Comparison of ENCODE assay signal across 8 cellular contexts in genomic region chr3:128123231-128123537, GRCh38. TPM values are rescaled to one million over a fixed set of nuclear protein-coding genes. Genes with fewer than 3 reads are reported as not detected.
DNase-seq lines count a peak whose midpoint lies in the region; ATAC-seq lines count a peak whose summit lies in the region.

No MANE protein-coding gene starts in this region.

- H3K36me3 Mint-ChIP-seq in CD4-positive, alpha-beta memory T cell = peaks cover 11 to 27% of the 10 kb centered on the region in 2 donors
- H3K36me3 Mint-ChIP-seq in central memory CD8-positive, alpha-beta T cell (ENCODE audit: insufficient read depth) = peaks cover 16% of the 10 kb centered on the region
- peaks cover 5 to 6% of the 10 kb centered on the region in 2 donors for H3K36me3 Mint-ChIP-seq in naive B cell

- DNase-seq in CD4-positive, alpha-beta memory T cell = no peak
- DNase-seq in central memory CD8-positive, alpha-beta T cell (ENCODE audit: low spot score in 2 of 2) = no peak
- no peak for DNase-seq in naive B cell
- no peak for DNase-seq in NCI-H1436 (lab: John Stamatoyannopoulos, UW)
- DNase-seq in cerebellum (ENCODE audit: low spot score) = no peak
- DNase-seq in AG08396 (ENCODE audit: low spot score) = no peak

- H3K4me1 Mint-ChIP-seq in CD4-positive, alpha-beta memory T cell = peaks cover 19 to 36% (median 27%) of the 10 kb centered on the region in 4 donors
- peaks cover 21% of the 10 kb centered on the region for H3K4me1 Mint-ChIP-seq in central memory CD8-positive, alpha-beta T cell
- peaks cover 21 to 34% (median 26%) of the 10 kb centered on the region in 3 donors for H3K4me1 Mint-ChIP-seq in naive B cell

- POLR2A ChIA-PET in CD4-positive, alpha-beta memory T cell (lab: Charles Lee; ENCODE audit: partially characterized antibody) = interaction anchor here (1.0 to 3.3 kb wide), 13 partner anchors 10 to 1193 kb away, joined by 3 to 66 read pairs (median 7); partner anchors contain the start of genes EEFSEC, RAB43 and SEC61A1

- peaks cover 0 to 2% (median 0%) of the 10 kb centered on the region in 8 donors for H3K9me3 Mint-ChIP-seq in CD4-positive, alpha-beta memory T cell
- H3K9me3 Mint-ChIP-seq in central memory CD8-positive, alpha-beta T cell = peaks cover 4% of the 10 kb centered on the region
- H3K9me3 Mint-ChIP-seq in naive B cell = peaks cover 0 to 8% (median 2%) of the 10 kb centered on the region in 7 donors

- peaks cover 6% of the 10 kb centered on the region for H3K36me3 ChIP-seq in CD4-positive, alpha-beta memory T cell (ENCODE audit: insufficient read depth, low read length)
- peaks cover 18% of the 10 kb centered on the region for H3K36me3 ChIP-seq in HUES48 (ENCODE audit: control insufficient read depth, insufficient read depth, low read length)

- H3K9me3 ChIP-seq in CD4-positive, alpha-beta memory T cell (ENCODE audit: control insufficient read depth in 1 of 2, low read length in 2 of 2) = no peaks in the 10 kb centered on the region
- no peaks in the 10 kb centered on the region for H3K9me3 ChIP-seq in HUES48 (ENCODE audit: control insufficient read depth, insufficient read depth, low read length)

- H3K27ac Mint-ChIP-seq in CD4-positive, alpha-beta memory T cell = peak overlapping the region; percentile 91 to 99 (median 97)
- H3K27ac Mint-ChIP-seq in central memory CD8-positive, alpha-beta T cell (ENCODE audit: low read depth) = peak overlapping the region; percentile 99
- peak overlapping the region in 4 of 6 donors; percentile 92 to 99 (median 98) for H3K27ac Mint-ChIP-seq in naive B cell

- intact Hi-C loops in CD4-positive, alpha-beta memory T cell (cut with micrococcal nuclease) = loop anchor here (1.0 to 5.0 kb wide), 2 partner anchors 11 to 46 kb away; no protein-coding TSS in a partner anchor

- CTCF ChIA-PET in CD4-positive, alpha-beta memory T cell (lab: Charles Lee; ENCODE audit: partially characterized antibody) = interaction anchor here (1.4 to 3.4 kb wide), 4 partner anchors 10 to 30 kb away, joined by 13 to 38 read pairs (median 20); partner anchors contain the start of gene EEFSEC

- H3K4me3 ChIP-seq in CD4-positive, alpha-beta memory T cell (ENCODE audit: low read length in 2 of 2) = peak overlapping the region; percentile 68 to 96
- H3K4me3 ChIP-seq in HUES48 (ENCODE audit: low read depth, low read length) = peak overlapping the region; percentile 98

- peak overlapping the region; percentile 94 to 98 (median 96) for H3K4me3 Mint-ChIP-seq in CD4-positive, alpha-beta memory T cell
- peak overlapping the region; percentile 100 for H3K4me3 Mint-ChIP-seq in central memory CD8-positive, alpha-beta T cell
- H3K4me3 Mint-ChIP-seq in naive B cell = peak overlapping the region; percentile 96 to 100 (median 98)

- H3K27me3 ChIP-seq in CD4-positive, alpha-beta memory T cell (ENCODE audit: insufficient read depth, low read length) = no peaks in the 10 kb centered on the region
- H3K27me3 ChIP-seq in HUES48 (ENCODE audit: control insufficient read depth, insufficient read depth, low read length) = no peaks in the 10 kb centered on the region

- peak overlapping the region; percentile 97 for H3K9ac ChIP-seq in HUES48 (ENCODE audit: low read depth, low read length)

- peaks cover 22% of the 10 kb centered on the region for H3K4me1 ChIP-seq in CD4-positive, alpha-beta memory T cell (ENCODE audit: insufficient read depth, low read length)
- H3K4me1 ChIP-seq in HUES48 (ENCODE audit: control insufficient read depth, insufficient read depth, low read length) = peaks cover 10% of the 10 kb centered on the region

- peak overlapping the region; percentile 78 for H3K27ac ChIP-seq in CD4-positive, alpha-beta memory T cell (ENCODE audit: low read depth, low read length)
- H3K27ac ChIP-seq in HUES48 (ENCODE audit: low read depth, low read length) = peak overlapping the region; percentile 98

- H3K27me3 Mint-ChIP-seq in CD4-positive, alpha-beta memory T cell = no peaks in the 10 kb centered on the region
- H3K27me3 Mint-ChIP-seq in central memory CD8-positive, alpha-beta T cell = no peaks in the 10 kb centered on the region
- peaks cover 7 to 8% (median 7%) of the 10 kb centered on the region in 3 donors for H3K27me3 Mint-ChIP-seq in naive B cell

- ATAC-seq in central memory CD8-positive, alpha-beta T cell (replicated peaks; ENCODE audit: extremely low read depth, poor library complexity, severe bottlenecking) = no peak
- ATAC-seq in naive B cell (ENCODE audit: low read depth in 2 of 2) (no peak), HG02870 (IDR thresholded peaks at IDR 0.05; ENCODE audit: unreplicated experiment) (no peak)

RNA-seq across cellular contexts. Expression of gene RUVBL1, which starts 0.4 kb away (rescaled TPM):
- total RNA-seq in CD4-positive, alpha-beta memory T cell = 10 to 100 TPM; 26.6 to 27.0 TPM
- 10 to 100 TPM; 66.8 to 71.4 TPM for polyA plus RNA-seq in CD4-positive, alpha-beta memory T cell
- 10 to 100 TPM; 24.4 to 60.7 (median 51.2) TPM for polyA plus RNA-seq in naive B cell (ENCODE audit: low read depth in 6 of 6)
- total RNA-seq in cerebellum = 30.8 TPM

RNA-seq across cellular contexts. Expression of gene EEFSEC, which starts 30.1 kb away (rescaled TPM):
- total RNA-seq in CD4-positive, alpha-beta memory T cell = 10 to 100 TPM; 14.0 to 16.4 TPM
- 10 to 100 TPM; 17.8 to 24.9 TPM for polyA plus RNA-seq in CD4-positive, alpha-beta memory T cell
- 10 to 100 TPM in 5 of 6 donors, 1 to 10 TPM in 1; 8.5 to 24.0 (median 20.1) TPM for polyA plus RNA-seq in naive B cell (ENCODE audit: low read depth in 6 of 6)
- 5.8 TPM for total RNA-seq in cerebellum
